11 cellular contexts compared by ENCODE assay signal in the genomic region with DNA sequence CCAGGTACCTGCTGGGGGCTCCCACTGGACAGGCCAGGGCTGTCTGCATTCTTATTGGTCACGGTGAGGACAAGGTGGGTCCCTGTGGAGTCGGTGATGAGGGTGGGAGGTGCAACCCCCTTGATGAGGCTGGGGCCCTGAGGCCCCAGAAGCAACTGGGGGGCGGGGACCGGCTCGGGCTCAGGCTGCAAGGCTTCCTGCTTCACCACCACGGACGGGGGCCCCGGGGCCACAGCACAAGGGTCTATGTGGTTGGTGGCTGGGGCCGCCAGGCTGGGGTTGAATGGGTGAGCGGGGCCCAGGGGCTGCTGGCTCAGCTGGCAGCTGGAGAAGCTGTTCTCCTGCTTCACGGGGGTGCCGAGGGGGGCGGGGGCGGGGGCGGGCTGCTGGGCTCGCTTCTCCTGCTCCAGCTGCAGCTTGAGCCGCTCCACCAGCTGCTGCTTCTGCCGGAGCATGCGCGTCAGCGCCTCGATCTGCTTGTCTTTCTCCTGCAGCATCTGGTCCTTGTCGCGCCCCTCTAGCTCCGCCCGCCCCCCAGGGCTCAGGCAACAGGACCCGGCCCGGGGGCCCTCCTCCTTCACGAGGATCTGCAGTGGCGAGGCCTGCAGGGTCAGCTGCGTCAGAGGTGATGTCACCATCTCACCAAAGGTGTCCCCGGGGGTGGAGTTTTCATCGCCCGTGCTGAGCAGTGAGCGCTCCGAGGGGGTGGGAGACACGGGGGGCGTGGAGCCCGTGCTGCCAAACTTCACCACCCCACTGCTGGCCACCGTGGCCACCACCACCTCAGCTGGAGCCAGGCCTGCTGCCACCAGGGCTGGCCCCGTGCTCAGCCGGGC. TPM values are rescaled to one million over a fixed set of nuclear protein-coding genes. Genes with fewer than 3 reads are reported as not detected.
DNase-seq lines count a peak whose midpoint lies in the region; TF ChIP-seq lines count a peak whose summit lies in the region.
"Had no signal": no experiment of that assay in that cellular context is flagged by ENCODE, and none has a peak within 500 bp of the region (broad histone marks: within the 10 kb centered on the region; RNA-seq: fewer than 3 reads in every experiment).

No MANE protein-coding gene starts in this region.

- peak; percentile 39 for DNase-seq in AG04450 (ENCODE audit: low read depth, low spot score)
- peak; percentile 93 for DNase-seq in Karpas-422
- DNase-seq in SK-N-DZ (ENCODE audit: low spot score), result peak; percentile 97
- peak; percentile 91 for DNase-seq in glutamatergic neuron
- no peak for DNase-seq in mucosa of gallbladder (ENCODE audit: low spot score)
- no peak for DNase-seq in esophagus muscularis mucosa (ENCODE audit: extremely low spot score)
- DNase-seq in LoVo (ENCODE audit: low spot score), result no peak
- no peak for DNase-seq in RPMI8226
- DNase-seq: activated effector memory CD4-positive, alpha-beta T cell treated with anti-CD3 and anti-CD28 coated beads, Interleukin-2, amount 50 U/mL, for 16 hours; midbrain had no signal

- H3K9me3 ChIP-seq in AG04450 (ENCODE audit: control insufficient read depth, insufficient read depth, low read length), result peaks cover 6% of the 10 kb centered on the region
- no peaks in the 10 kb centered on the region for H3K9me3 ChIP-seq in Karpas-422 (ENCODE audit: low read length)
- H3K9me3 ChIP-seq in esophagus muscularis mucosa, result no peaks in the 10 kb centered on the region

- H3K36me3 ChIP-seq in Karpas-422 (ENCODE audit: insufficient read depth, low read length) (peaks cover 18% of the 10 kb centered on the region), esophagus muscularis mucosa (peaks cover 54 to 79% (median 76%) of the 10 kb centered on the region in 4 donors)

- peaks cover 33% of the 10 kb centered on the region for H3K9me3 Mint-ChIP-seq in glutamatergic neuron (ENCODE audit: unreplicated experiment)
- H3K9me3 Mint-ChIP-seq: IgD-negative memory B cell had no signal

- H3K36me3 Mint-ChIP-seq in glutamatergic neuron (ENCODE audit: unreplicated experiment), result peaks cover 22% of the 10 kb centered on the region

- H3K4me3 ChIP-seq in AG04450 (ENCODE audit: low read depth, low read length) (no peak overlapping the region), Karpas-422 (ENCODE audit: low read length) (peak overlapping the region; percentile 55), esophagus muscularis mucosa (no peak overlapping the region)

- no peak for TF ChIP-seq POLR2A in esophagus muscularis mucosa (IDR thresholded peaks at IDR 0.05; ENCODE audit: low read depth)

- peaks cover 82% of the 10 kb centered on the region for H3K4me1 ChIP-seq in Karpas-422 (ENCODE audit: low read length)
- peaks cover 5 to 26% (median 22%) of the 10 kb centered on the region in 4 donors for H3K4me1 ChIP-seq in esophagus muscularis mucosa

- H3K9ac ChIP-seq in Karpas-422 (ENCODE audit: low read length), result peak overlapping the region; percentile 72

- H3K27me3 ChIP-seq in AG04450 (ENCODE audit: control insufficient read depth, insufficient read depth, low read length), result no peaks in the 10 kb centered on the region
- no peaks in the 10 kb centered on the region for H3K27me3 ChIP-seq in Karpas-422 (ENCODE audit: low read length)
- H3K27me3 ChIP-seq in esophagus muscularis mucosa, result no peaks in the 10 kb centered on the region

- H3K4me2 ChIP-seq in Karpas-422 (ENCODE audit: low read depth, low read length, poor library complexity, severe bottlenecking), result peak overlapping the region; percentile 86

- no peak overlapping the region for H3K4me3 Mint-ChIP-seq in glutamatergic neuron (ENCODE audit: unreplicated experiment)

- TF ChIP-seq EP300 in esophagus muscularis mucosa (IDR thresholded peaks at IDR 0.05), result no peak

- 84% methylated on average over 20 of the region's 42 CpGs for WGBS in esophagus muscularis mucosa

- H3K27me3 Mint-ChIP-seq in glutamatergic neuron (ENCODE audit: unreplicated experiment), result peaks cover 31% of the 10 kb centered on the region
- H3K27me3 Mint-ChIP-seq: IgD-negative memory B cell had no signal

- intact Hi-C loops in esophagus muscularis mucosa (cut with DNase I), result no loop called here

- H3K4me1 Mint-ChIP-seq in glutamatergic neuron (ENCODE audit: low read depth, unreplicated experiment), result peaks cover 35% of the 10 kb centered on the region

- H4K20me1 ChIP-seq in Karpas-422 (ENCODE audit: insufficient read depth, low read depth, low read length), result no peaks in the 10 kb centered on the region

- no peak for TF ChIP-seq CTCF in AG04450 (IDR thresholded peaks at IDR 0.05; ENCODE audit: low read depth, low read length)
- TF ChIP-seq CTCF in glutamatergic neuron (IDR thresholded peaks at IDR 0.05; ENCODE audit: partially characterized antibody, unreplicated experiment), result no peak
- TF ChIP-seq CTCF in esophagus muscularis mucosa (IDR thresholded peaks at IDR 0.05), result no peak

- POLR2A ChIA-PET in AG04450 (lab: Yijun Ruan, JAX), result no interaction called here

- H2AFZ ChIP-seq in Karpas-422 (ENCODE audit: low read length), result no peak overlapping the region

- H3K9me2 ChIP-seq in Karpas-422 (replicated peaks; ENCODE audit: insufficient read depth, low read length), result no peaks in the 10 kb centered on the region

- H3K79me2 ChIP-seq in Karpas-422 (ENCODE audit: low read length), result no peaks in the 10 kb centered on the region; the same call in 1 of the 2 replicates

- H3K27ac ChIP-seq in AG04450 (ENCODE audit: low read depth, low read length) (no peak overlapping the region), Karpas-422 (ENCODE audit: low read length) (peak overlapping the region; percentile 100), esophagus muscularis mucosa (replicated peaks in 1 of 4) (no peak overlapping the region)

- CTCF ChIA-PET in AG04450 (lab: Charles Lee), result interaction anchor here (1.0 to 1.6 kb wide), 3 partner anchors 18 to 227 kb away, joined by 4 read pairs; no protein-coding TSS in a partner anchor

- peak overlapping the region; percentile 59 for H3K27ac Mint-ChIP-seq in glutamatergic neuron (ENCODE audit: unreplicated experiment)

RNA-seq across cellular contexts. Expression of gene SGSM3, which starts 48.2 kb away (rescaled TPM):
- 37.2 and 49.0 TPM in 2 replicates for polyA plus RNA-seq in AG04450 (2011; rRNA removed)
- polyA minus RNA-seq in AG04450 (2011; rRNA and poly(A)+ RNA removed), result 27.6 and 41.0 TPM in 2 replicates
- total RNA-seq in Karpas-422 (2014; rRNA removed; shearing (Covaris generic); ENCODE audit: low replicate concordance), result 108 and 251 TPM in 2 replicates
- polyA plus RNA-seq in SK-N-DZ (2014; cell fraction: cytosol; rRNA removed), result 86.2 and 100 TPM in 2 replicates
- polyA plus RNA-seq in SK-N-DZ (2014; cell fraction: nucleus; rRNA removed), result 709 and 714 TPM in 2 replicates
- total RNA-seq in glutamatergic neuron (ENCODE audit: unreplicated experiment), result 105 TPM
- total RNA-seq in mucosa of gallbladder, result 213 TPM
- total RNA-seq in esophagus muscularis mucosa, result 10 to 100 TPM; 29.2 to 53.0 (median 37.1) TPM

Comparison
In these comparisons a context has a peak if more than half of its experiments do, and no peak if none do; other contexts are left out.
1. DNase-seq: peak in AG04450 (single experiment), Karpas-422 (single experiment), SK-N-DZ (single experiment) and glutamatergic neuron (single experiment); none in mucosa of gallbladder (single experiment), esophagus muscularis mucosa (single experiment), LoVo (single experiment) and RPMI8226 (single experiment).